13 cellular contexts compared by ENCODE assay signal in the genomic region with DNA sequence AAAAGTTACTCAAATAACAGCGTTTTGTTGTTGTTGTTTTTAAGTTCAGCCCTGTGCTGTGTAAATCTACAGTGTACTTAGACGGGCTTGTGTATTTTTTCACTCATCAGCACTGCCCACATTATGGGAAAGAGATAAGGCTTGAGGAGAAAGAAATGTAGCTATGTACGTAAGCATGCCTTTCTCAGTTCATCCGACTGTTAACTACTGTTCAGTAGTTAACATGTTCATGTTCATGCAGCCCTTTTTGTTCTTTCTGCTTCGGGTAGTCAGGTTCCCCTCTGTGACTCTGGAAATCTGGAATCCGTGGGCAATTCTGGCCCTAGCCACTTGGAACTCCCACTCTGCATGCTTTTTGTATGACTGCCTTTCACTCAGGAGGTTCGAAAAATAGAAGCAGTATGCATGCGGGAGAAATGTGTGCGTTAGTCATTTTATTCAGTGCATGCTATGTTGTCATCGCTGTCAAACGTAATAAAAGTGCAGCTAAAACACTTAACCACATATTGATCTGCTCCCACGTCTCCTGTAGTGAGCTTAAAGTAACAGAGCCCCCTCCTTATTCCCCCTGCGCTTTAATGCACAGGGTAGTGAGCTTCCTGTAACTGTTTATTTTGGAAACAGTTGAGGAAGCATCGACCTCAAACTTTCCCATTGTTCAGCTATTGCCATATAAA.
DNase-seq lines count a peak whose midpoint lies in the region; ATAC-seq and TF ChIP-seq lines count a peak whose summit lies in the region.
"Had no signal": no experiment of that assay in that cellular context is flagged by ENCODE, and none has a peak within 500 bp of the region (broad histone marks: within the 10 kb centered on the region; RNA-seq: fewer than 3 reads in every experiment).

No MANE protein-coding gene starts in this region.

- H3K27ac Mint-ChIP-seq in brain = peak overlapping the region in 3 of 5 experiments; percentile 72 to 76 (median 73)

- H3K36me3 ChIP-seq in tibial nerve (no peaks in the 10 kb centered on the region), gastroesophageal sphincter (no peaks in the 10 kb centered on the region)

- peaks cover 0 to 9% (median 0%) of the 10 kb centered on the region in 5 experiments for H3K9me3 Mint-ChIP-seq in brain
- H3K9me3 Mint-ChIP-seq: central memory CD8-positive, alpha-beta T cell had no signal

- WGBS in tibial nerve, 2 donors = 7 to 9% methylated on average over 14 of the region's 14 CpGs
- 22 to 29% methylated on average over 13 to 14 of the region's 14 CpGs for WGBS in gastroesophageal sphincter (ENCODE audit: low coverage in 1 of 2), 2 donors

- H3K4me3 ChIP-seq in tibial nerve = peak overlapping the region in 1 of 4 donors; percentile 30
- no peak overlapping the region for H3K4me3 ChIP-seq in gastroesophageal sphincter

- H3K27me3 ChIP-seq in tibial nerve (no peaks in the 10 kb centered on the region), gastroesophageal sphincter (no peaks in the 10 kb centered on the region)

- peak; percentile 40 for DNase-seq in HS-27A (ENCODE audit: low read depth)
- peak; percentile 95 for DNase-seq in kidney glomerular epithelial cell (lab: John Stamatoyannopoulos, UW)
- no peak for DNase-seq in tibial nerve (ENCODE audit: low spot score in 2 of 2)
- DNase-seq in stimulated activated CD4-positive, alpha-beta T cell treated with anti-CD3 and anti-CD28 coated beads, Interleukin-4, amount 100 ng/mL, for 4 hours = no peak
- DNase-seq: activated CD4-positive, alpha-beta T cell treated with anti-CD3 and anti-CD28 coated beads for 48 hours; NCI-H1105 treated with DMSO at 0.1 percent for 48 hours; OCI-M1; small intestine; stimulated activated naive CD8-positive, alpha-beta T cell treated with anti-CD3 and anti-CD28 coated beads, Interleukin-15, Interleukin-2, amounts not matched to agents 100 U/mL and 50 U/mL, for 24 hours had no signal

- no peaks in the 10 kb centered on the region for H3K36me3 Mint-ChIP-seq in brain

- TF ChIP-seq CTCF in brain (conservative IDR thresholded peaks at IDR 0.05) (no peak), tibial nerve (IDR thresholded peaks at IDR 0.05) (no peak), gastroesophageal sphincter (IDR thresholded peaks at IDR 0.05) (no peak)

- TF ChIP-seq POLR2A in tibial nerve (IDR thresholded peaks at IDR 0.05) (no peak), gastroesophageal sphincter (IDR thresholded peaks at IDR 0.05) (no peak)

- H3K4me3 Mint-ChIP-seq in brain = peak overlapping the region in 3 of 5 experiments; percentile 14 to 21 (median 16)
- H3K4me3 Mint-ChIP-seq: central memory CD8-positive, alpha-beta T cell had no signal

- H3K27ac ChIP-seq in tibial nerve (peak overlapping the region; percentile 41 to 88 (median 67)), gastroesophageal sphincter (no peak overlapping the region)

- peaks cover 8% of the 10 kb centered on the region for H3K27me3 Mint-ChIP-seq in brain

- H3K9me3 ChIP-seq in tibial nerve = no peaks in the 10 kb centered on the region
- H3K9me3 ChIP-seq in gastroesophageal sphincter = no peaks in the 10 kb centered on the region

- no peak for ATAC-seq in gastroesophageal sphincter
- ATAC-seq in GM19395 (IDR thresholded peaks at IDR 0.05; ENCODE audit: unreplicated experiment) = no peak
- ATAC-seq: stimulated activated naive CD8-positive, alpha-beta T cell treated with anti-CD3 and anti-CD28 coated beads, Interleukin-15, Interleukin-2, amounts not matched to agents 100 U/mL and 50 U/mL, for 24 hours had no signal

- peaks cover 0 to 33% (median 5%) of the 10 kb centered on the region in 4 donors for H3K4me1 ChIP-seq in tibial nerve
- peaks cover 0 to 18% (median 0%) of the 10 kb centered on the region in 3 donors for H3K4me1 ChIP-seq in gastroesophageal sphincter

- no peak for TF ChIP-seq EP300 in tibial nerve (IDR thresholded peaks at IDR 0.05)
- TF ChIP-seq EP300 in gastroesophageal sphincter (IDR thresholded peaks at IDR 0.05) = no peak

- peaks cover 27% of the 10 kb centered on the region for H3K4me1 Mint-ChIP-seq in brain
- H3K4me1 Mint-ChIP-seq: central memory CD8-positive, alpha-beta T cell had no signal

Comparison
In these comparisons a context has a peak if more than half of its experiments do, and no peak if none do; other contexts are left out.
1. DNase-seq: peak in HS-27A (single experiment) and kidney glomerular epithelial cell (single experiment); none in tibial nerve (0 of 2) and stimulated activated CD4-positive, alpha-beta T cell treated with anti-CD3 and anti-CD28 coated beads, Interleukin-4, amount 100 ng/mL, for 4 hours (0 of 2).
2. H3K27ac ChIP-seq: peak in tibial nerve (4 of 4); none in gastroesophageal sphincter (0 of 4).